ENCODE assay signal across 1 cellular context in genomic region chr19:41951686-41952172, GRCh38.
TF ChIP-seq lines count a peak whose summit lies in the region.

No MANE protein-coding gene starts in this region.

TF ChIP-seq in GM12878, 131 proteins besides CTCF, POLR2A, EP300 and RAD21 (continued from another document):
- TF ChIP-seq ZBTB40 (IDR thresholded peaks at IDR 0.05; ENCODE audit: borderline replicate concordance), result no peak
- TF ChIP-seq NFIC (IDR thresholded peaks at IDR 0.05; ENCODE audit: low read depth, low read length), result no peak
- no peak for TF ChIP-seq ZNF274 (IDR thresholded peaks at IDR 0.05; ENCODE audit: insufficient read depth, insufficient read length)
- no peak for TF ChIP-seq ATF3 (IDR thresholded peaks at IDR 0.05; ENCODE audit: borderline replicate concordance, extremely low read depth, low read depth, low read length)
- TF ChIP-seq CUX1 (IDR thresholded peaks at IDR 0.05; ENCODE audit: insufficient replicate concordance, low read depth, low read length), result no peak
- TF ChIP-seq E4F1 (IDR thresholded peaks at IDR 0.05; ENCODE audit: borderline replicate concordance, partially characterized antibody), result no peak
- no peak for TF ChIP-seq NR2F1 (conservative IDR thresholded peaks at IDR 0.05)
- no peak for TF ChIP-seq NFXL1 (IDR thresholded peaks at IDR 0.05; ENCODE audit: borderline replicate concordance)
- no peak for TF ChIP-seq NKRF (conservative IDR thresholded peaks at IDR 0.05)
- no peak for TF ChIP-seq FOXM1 (IDR thresholded peaks at IDR 0.05; ENCODE audit: low read depth, low read length)
- peak; percentile 95 for TF ChIP-seq SMC3 (IDR thresholded peaks at IDR 0.05; ENCODE audit: borderline replicate concordance, low read length)
- no peak for TF ChIP-seq ATF2 (IDR thresholded peaks at IDR 0.05; ENCODE audit: low read length)
- no peak for TF ChIP-seq RELA (IDR thresholded peaks at IDR 0.05; ENCODE audit: borderline replicate concordance, partially characterized antibody)
- peak; percentile 61; the same call in 1 of the 2 replicates for TF ChIP-seq HDGF (IDR thresholded peaks at IDR 0.05)
- no peak for TF ChIP-seq PAX5 (IDR thresholded peaks at IDR 0.05; ENCODE audit: borderline replicate concordance, low read depth, low read length)
- TF ChIP-seq LARP7 (IDR thresholded peaks at IDR 0.05), result no peak
- TF ChIP-seq MYB (IDR thresholded peaks at IDR 0.05; ENCODE audit: borderline replicate concordance, low read depth, low read length), result no peak
- TF ChIP-seq ZBTB33 (IDR thresholded peaks at IDR 0.05), result no peak
- no peak for TF ChIP-seq SRF (IDR thresholded peaks at IDR 0.05; ENCODE audit: low read depth in 2 of 2, low read length in 2 of 2)
- TF ChIP-seq RAD51 (IDR thresholded peaks at IDR 0.05), result no peak
- TF ChIP-seq EZH2 (IDR thresholded peaks at IDR 0.05; ENCODE audit: borderline replicate concordance, control insufficient read depth, low read depth, low read length), result no peak
- no peak for TF ChIP-seq USF2 (IDR thresholded peaks at IDR 0.05; ENCODE audit: borderline replicate concordance, low read depth, low read length)
- TF ChIP-seq SPI1 (IDR thresholded peaks at IDR 0.05; ENCODE audit: borderline replicate concordance, insufficient read depth, low read depth, low read length), result no peak
- no peak for TF ChIP-seq SIN3A (IDR thresholded peaks at IDR 0.05; ENCODE audit: low read depth, low read length)
- peak; percentile 63 for TF ChIP-seq NBN (IDR thresholded peaks at IDR 0.05)
- TF ChIP-seq ZNF592 (IDR thresholded peaks at IDR 0.05), result no peak
- no peak for TF ChIP-seq CBX3 (IDR thresholded peaks at IDR 0.05; ENCODE audit: borderline replicate concordance, low read depth)
- TF ChIP-seq STAT3 (IDR thresholded peaks at IDR 0.05; ENCODE audit: low read depth, low read length), result no peak
- TF ChIP-seq PML (IDR thresholded peaks at IDR 0.05; ENCODE audit: low read length), result no peak
- no peak for TF ChIP-seq IRF4 (IDR thresholded peaks at IDR 0.05; ENCODE audit: low read depth, low read length)
TF ChIP-seq in GM12878: peak in this region for 11.
